Comparison of ENCODE assay signal across 8 cellular contexts in the genomic region with DNA sequence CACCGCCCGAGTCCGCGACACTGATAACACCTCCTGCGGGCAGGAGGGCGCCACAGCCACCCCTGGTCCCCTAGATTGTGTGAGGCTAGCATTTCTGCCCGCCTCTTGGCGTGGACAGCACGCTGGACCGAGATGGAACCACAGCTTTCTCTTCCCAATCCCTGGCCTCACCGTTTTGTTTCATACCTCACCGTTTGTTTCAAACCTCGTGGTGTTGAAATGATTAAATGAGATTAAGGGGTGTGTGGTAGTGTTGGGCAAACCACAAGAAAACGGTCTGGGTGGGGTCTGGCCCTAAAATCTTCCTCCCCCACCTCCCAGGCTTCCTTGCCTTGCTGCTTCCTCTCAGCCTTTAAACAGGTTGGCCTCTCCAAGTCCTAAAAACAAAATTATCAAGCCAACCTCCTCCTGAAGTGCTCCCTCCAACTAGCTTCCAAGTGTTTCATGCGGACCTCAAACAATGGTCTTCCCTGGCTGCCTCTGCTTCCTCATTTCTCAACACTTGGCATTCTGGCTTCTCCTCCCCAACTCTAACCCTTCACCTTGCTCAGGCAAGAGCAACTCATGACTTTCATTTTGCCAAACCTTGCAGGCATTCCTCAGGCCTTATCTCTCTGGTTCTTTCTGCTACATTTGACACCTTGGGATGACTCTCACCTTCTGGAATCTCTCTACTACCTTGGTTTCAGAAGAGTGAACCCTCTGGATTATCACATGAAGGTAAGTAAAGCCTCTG. TPM values are rescaled to one million over a fixed set of nuclear protein-coding genes. Genes with fewer than 3 reads are reported as not detected.
DNase-seq lines count a peak whose midpoint lies in the region; ATAC-seq lines count a peak whose summit lies in the region.

No MANE protein-coding gene starts in this region.

- peaks cover 17 to 63% (median 43%) of the 10 kb centered on the region in 4 donors for H3K4me1 Mint-ChIP-seq in CD4-positive, CD25-positive, alpha-beta regulatory T cell

- peak overlapping the region; percentile 95 for H3K4me3 ChIP-seq in CD4-positive, CD25-positive, alpha-beta regulatory T cell (ENCODE audit: low read depth, low read length)
- no peak overlapping the region for H3K4me3 ChIP-seq in mesendoderm (ENCODE audit: low read length)
- H3K4me3 ChIP-seq in SJCRH30, result no peak overlapping the region

- no peaks in the 10 kb centered on the region for H3K36me3 ChIP-seq in CD4-positive, CD25-positive, alpha-beta regulatory T cell (ENCODE audit: control insufficient read depth, insufficient read depth, low read length)
- no peaks in the 10 kb centered on the region for H3K36me3 ChIP-seq in mesendoderm (ENCODE audit: control insufficient read depth, insufficient read depth, low read length)
- H3K36me3 ChIP-seq in SJCRH30, result peaks cover 10% of the 10 kb centered on the region; the same call in 1 of the 2 replicates

- ATAC-seq in CD4-positive, CD25-positive, alpha-beta regulatory T cell (ENCODE audit: low read depth in 2 of 2), result no peak
- ATAC-seq in HG02852 (IDR thresholded peaks at IDR 0.05; ENCODE audit: unreplicated experiment) (no peak), GM21786 (IDR thresholded peaks at IDR 0.05; ENCODE audit: unreplicated experiment) (no peak), HG02623 (IDR thresholded peaks at IDR 0.05; ENCODE audit: unreplicated experiment) (no peak)

- WGBS in mesendoderm (ENCODE audit: extremely low coverage, insufficient coverage, low lambda C conversion rate), result no CpG with 5 or more reads among the region's 15 CpGs

- peak overlapping the region; percentile 18 for H3K4ac ChIP-seq in mesendoderm (ENCODE audit: low read depth, low read length)

- no peak overlapping the region for H3K18ac ChIP-seq in mesendoderm (ENCODE audit: low read length)

- H3K9me3 ChIP-seq in CD4-positive, CD25-positive, alpha-beta regulatory T cell (ENCODE audit: control insufficient read depth in 2 of 2, low read length in 2 of 2), result no peaks in the 10 kb centered on the region
- H3K9me3 ChIP-seq in SJCRH30 (replicated peaks), result no peaks in the 10 kb centered on the region

- H3K9me3 Mint-ChIP-seq in CD4-positive, CD25-positive, alpha-beta regulatory T cell, result no peaks in the 10 kb centered on the region

- no peak overlapping the region for H2BK15ac ChIP-seq in mesendoderm (replicated peaks; ENCODE audit: low read depth)

- peaks cover 1% of the 10 kb centered on the region for H3K79me1 ChIP-seq in mesendoderm (ENCODE audit: low read length)

- H3K56ac ChIP-seq in mesendoderm (ENCODE audit: low read length), result peak overlapping the region; percentile 1

- peak overlapping the region; percentile 83 for H3K27ac ChIP-seq in CD4-positive, CD25-positive, alpha-beta regulatory T cell (ENCODE audit: insufficient read depth, low read length, poor library complexity, severe bottlenecking)
- peak overlapping the region; percentile 65 for H3K27ac ChIP-seq in mesendoderm (ENCODE audit: low read depth, low read length)
- H3K27ac ChIP-seq in SJCRH30, result no peak overlapping the region

- H2BK120ac ChIP-seq in mesendoderm (ENCODE audit: low read depth, low read length), result no peak overlapping the region

- peak in 2 of 3 donors; percentile 26 to 84 for DNase-seq in CD4-positive, CD25-positive, alpha-beta regulatory T cell
- DNase-seq in KBM-7 (peak; percentile 92), astrocyte of the hippocampus (ENCODE audit: low read depth, low spot score) (peak; percentile 28), mesendoderm (peak; percentile 99), SJCRH30 (no peak)

- H3K23ac ChIP-seq in mesendoderm (ENCODE audit: low read length), result no peak overlapping the region

- H4K5ac ChIP-seq in mesendoderm (ENCODE audit: low read length), result no peak overlapping the region

- H3K4me3 Mint-ChIP-seq in CD4-positive, CD25-positive, alpha-beta regulatory T cell, result peak overlapping the region; percentile 93 to 99 (median 96)

- H3K4me1 ChIP-seq in CD4-positive, CD25-positive, alpha-beta regulatory T cell (ENCODE audit: control insufficient read depth, insufficient read depth, low read length, poor library complexity, severe bottlenecking), result peaks cover 42% of the 10 kb centered on the region
- H3K4me1 ChIP-seq in mesendoderm (ENCODE audit: control insufficient read depth, low read depth, low read length), result peaks cover 3% of the 10 kb centered on the region
- peaks cover 6% of the 10 kb centered on the region; the same call in 1 of the 2 replicates for H3K4me1 ChIP-seq in SJCRH30

- in situ Hi-C loops in KBM-7 (cut with MboI; ENCODE audit: low pct_unique_long_range_greater_than_20kb, low sequenced_read_pairs), result no loop called here

- H3K27ac Mint-ChIP-seq in CD4-positive, CD25-positive, alpha-beta regulatory T cell, result peak overlapping the region; percentile 82 to 97 (median 94)

- peaks cover 25% of the 10 kb centered on the region for H3K79me2 ChIP-seq in mesendoderm (ENCODE audit: control insufficient read depth, insufficient read depth, low read length)

- H3K27me3 ChIP-seq in CD4-positive, CD25-positive, alpha-beta regulatory T cell (ENCODE audit: control insufficient read depth, insufficient read depth, low read length), result no peaks in the 10 kb centered on the region
- H3K27me3 ChIP-seq in mesendoderm (ENCODE audit: insufficient read depth, low read length, poor library complexity) (no peaks in the 10 kb centered on the region), SJCRH30 (no peaks in the 10 kb centered on the region)

- peak overlapping the region; percentile 20 for H2AK5ac ChIP-seq in mesendoderm (ENCODE audit: low read length)

- H4K8ac ChIP-seq in mesendoderm (ENCODE audit: low read depth, low read length), result no peak overlapping the region

- no peak overlapping the region for H3K4me2 ChIP-seq in mesendoderm (ENCODE audit: low read length)

- peak overlapping the region; percentile 22 for H2BK5ac ChIP-seq in mesendoderm (ENCODE audit: low read length)

- no peak overlapping the region for H3K9ac ChIP-seq in mesendoderm (ENCODE audit: low read length)

- H3K36me3 Mint-ChIP-seq in CD4-positive, CD25-positive, alpha-beta regulatory T cell, result peaks cover 5% of the 10 kb centered on the region

- peaks cover 11% of the 10 kb centered on the region for H3K27me3 Mint-ChIP-seq in CD4-positive, CD25-positive, alpha-beta regulatory T cell

RNA-seq across cellular contexts. Expression of a gene that starts 1.4 kb away (rescaled TPM):
- total RNA-seq in CD4-positive, CD25-positive, alpha-beta regulatory T cell, result 114 TPM
- 10 to 100 TPM in 3 of 4 donors, 1 to 10 TPM in 1; 8.6 to 17.5 (median 13.3) TPM for polyA plus RNA-seq in CD4-positive, CD25-positive, alpha-beta regulatory T cell
- 43.8 TPM for polyA plus RNA-seq in mesendoderm (2013, experiment 1 of 2)
- polyA plus RNA-seq in mesendoderm (2013, experiment 2 of 2), result 42.9 TPM
- 129 and 155 TPM in 2 replicates for total RNA-seq in SJCRH30 (2014; rRNA removed; shearing (Covaris generic))

Comparison
In these comparisons a context has a peak if more than half of its experiments do, and no peak if none do; other contexts are left out.
1. DNase-seq: peak in CD4-positive, CD25-positive, alpha-beta regulatory T cell (2 of 3), KBM-7 (single experiment), astrocyte of the hippocampus (single experiment) and mesendoderm (single experiment); none in SJCRH30 (0 of 2).